ENCODE assay signal across 15 cellular contexts in the genomic region with DNA sequence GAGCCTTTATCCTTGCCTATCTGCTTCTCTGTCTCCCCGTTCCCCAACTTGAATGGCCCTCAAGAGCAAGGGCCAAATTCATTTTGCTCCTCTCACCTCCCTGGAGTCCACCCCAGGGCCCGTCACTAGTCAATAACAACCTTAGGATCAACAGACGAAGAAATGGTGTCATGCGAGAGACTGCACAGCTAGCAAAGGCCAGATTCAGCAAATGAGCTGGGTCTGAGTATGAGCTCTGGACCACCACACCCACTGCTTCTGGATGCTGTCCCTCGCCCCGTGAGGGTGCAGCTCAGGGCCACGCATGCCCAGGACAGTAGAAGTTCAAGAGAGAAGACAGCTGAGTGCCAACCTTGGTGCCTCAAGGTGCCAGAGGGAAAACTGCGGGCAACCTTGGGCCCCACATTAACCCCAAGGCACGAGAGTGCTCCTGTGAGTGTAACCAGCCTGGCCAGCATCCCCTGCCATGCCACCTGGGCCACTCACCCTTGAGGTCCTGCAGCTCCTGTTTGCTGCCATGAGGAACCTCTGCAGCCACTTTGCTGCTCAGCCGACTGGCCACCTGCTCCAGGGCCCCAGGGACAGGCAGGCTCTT. TPM values are rescaled to one million over a fixed set of nuclear protein-coding genes. Genes with fewer than 3 reads are reported as not detected.
DNase-seq lines count a peak whose midpoint lies in the region; ATAC-seq, FAIRE-seq and TF ChIP-seq lines count a peak whose summit lies in the region.
"Had no signal": no experiment of that assay in that cellular context is flagged by ENCODE, and none has a peak within 500 bp of the region (broad histone marks: within the 10 kb centered on the region; RNA-seq: fewer than 3 reads in every experiment).

No MANE protein-coding gene starts in this region.

- peak overlapping the region; percentile 59 to 77 for H3K4me3 ChIP-seq in foreskin fibroblast (ENCODE audit: low read depth in 1 of 2, low read length in 2 of 2)

- peak overlapping the region; percentile 97 for H3K4me3 Mint-ChIP-seq in activated naive CD4-positive, alpha-beta T cell treated with anti-CD3 and anti-CD28 coated beads for 36 hours
- H3K4me3 Mint-ChIP-seq in stimulated activated memory B cell treated with anti-CD40 and anti-IgM and Interleukin-4, amounts not matched to agents 10 μg/mL and 1 μg/mL and 100 μg/mL, for 72 hours: peak overlapping the region; percentile 91

- TF ChIP-seq CTCF in VCaP (conservative IDR thresholded peaks at IDR 0.05): no peak
- TF ChIP-seq CTCF in foreskin fibroblast (IDR thresholded peaks at IDR 0.05; ENCODE audit: low read depth, low read length): no peak

- no peak for ATAC-seq in stimulated activated memory B cell treated with anti-CD40 and anti-IgM and Interleukin-4, amounts not matched to agents 10 μg/mL and 1 μg/mL and 100 μg/mL, for 72 hours

- FAIRE-seq in RCC 7860 (lab: Jason Lieb, UNC): no peak
- FAIRE-seq: GM18507 had no signal

- peak overlapping the region; percentile 85; the same call in 1 of the 2 replicates for H3K27ac ChIP-seq in VCaP

- H3K4me1 Mint-ChIP-seq in activated naive CD4-positive, alpha-beta T cell treated with anti-CD3 and anti-CD28 coated beads for 36 hours (ENCODE audit: low read depth): peaks cover 30% of the 10 kb centered on the region
- H3K4me1 Mint-ChIP-seq in stimulated activated memory B cell treated with anti-CD40 and anti-IgM and Interleukin-4, amounts not matched to agents 10 μg/mL and 1 μg/mL and 100 μg/mL, for 72 hours: peaks cover 37% of the 10 kb centered on the region

- no peak for DNase-seq in activated naive CD4-positive, alpha-beta T cell treated with anti-CD3 and anti-CD28 coated beads for 36 hours
- no peak for DNase-seq in activated naive CD4-positive, alpha-beta T cell (lab: John Stamatoyannopoulos, UW)
- DNase-seq in foreskin fibroblast (no peak), RCC 7860 (ENCODE audit: low spot score) (no peak), NCI-H345 (lab: John Stamatoyannopoulos, UW) (no peak), NCI-H1048 (lab: John Stamatoyannopoulos, UW) (no peak)
- DNase-seq: activated CD4-positive, CD25-positive, alpha-beta regulatory T cell; NCI-H510A treated with DMSO at 0.1 percent for 48 hours; retina; stimulated activated naive CD4-positive, alpha-beta T cell had no signal

- H3K36me3 Mint-ChIP-seq in activated naive CD4-positive, alpha-beta T cell treated with anti-CD3 and anti-CD28 coated beads for 36 hours (ENCODE audit: low read depth): peaks cover 28% of the 10 kb centered on the region
- peaks cover 30% of the 10 kb centered on the region for H3K36me3 Mint-ChIP-seq in stimulated activated memory B cell treated with anti-CD40 and anti-IgM and Interleukin-4, amounts not matched to agents 10 μg/mL and 1 μg/mL and 100 μg/mL, for 72 hours

- H3K27ac Mint-ChIP-seq in activated naive CD4-positive, alpha-beta T cell treated with anti-CD3 and anti-CD28 coated beads for 36 hours: no peak overlapping the region
- peak overlapping the region; percentile 97 for H3K27ac Mint-ChIP-seq in stimulated activated memory B cell treated with anti-CD40 and anti-IgM and Interleukin-4, amounts not matched to agents 10 μg/mL and 1 μg/mL and 100 μg/mL, for 72 hours

- no peaks in the 10 kb centered on the region for H3K9me3 Mint-ChIP-seq in activated naive CD4-positive, alpha-beta T cell treated with anti-CD3 and anti-CD28 coated beads for 36 hours
- no peaks in the 10 kb centered on the region for H3K9me3 Mint-ChIP-seq in stimulated activated memory B cell treated with anti-CD40 and anti-IgM and Interleukin-4, amounts not matched to agents 10 μg/mL and 1 μg/mL and 100 μg/mL, for 72 hours

- intact Hi-C loops in activated naive CD4-positive, alpha-beta T cell treated with anti-CD3 and anti-CD28 coated beads for 36 hours (cut with micrococcal nuclease): loop anchor here (5.0 kb wide), 1 partner anchor 127 kb away; no protein-coding TSS in a partner anchor

- H3K27me3 Mint-ChIP-seq in activated naive CD4-positive, alpha-beta T cell treated with anti-CD3 and anti-CD28 coated beads for 36 hours (ENCODE audit: low read depth): no peaks in the 10 kb centered on the region
- no peaks in the 10 kb centered on the region for H3K27me3 Mint-ChIP-seq in stimulated activated memory B cell treated with anti-CD40 and anti-IgM and Interleukin-4, amounts not matched to agents 10 μg/mL and 1 μg/mL and 100 μg/mL, for 72 hours

- CTCF ChIA-PET in activated naive CD4-positive, alpha-beta T cell treated with anti-CD3 and anti-CD28 coated beads for 36 hours (lab: Charles Lee): interaction anchor here (3.2 kb wide), 1 partner anchor 125 kb away, joined by 9 read pairs; no protein-coding TSS in a partner anchor

RNA-seq across cellular contexts. Expression of a gene that starts 11.8 kb away (rescaled TPM):
- total RNA-seq in activated naive CD4-positive, alpha-beta T cell treated with anti-CD3 and anti-CD28 coated beads for 36 hours: 100 to 1,000 TPM; 127 to 140 TPM

RNA-seq across cellular contexts. Expression of a gene that starts 19.1 kb away (rescaled TPM):
- total RNA-seq in activated naive CD4-positive, alpha-beta T cell treated with anti-CD3 and anti-CD28 coated beads for 36 hours: 10 to 100 TPM; 16.5 to 16.7 TPM

RNA-seq across cellular contexts. Expression of a gene that starts 33.7 kb away (rescaled TPM):
- 10 to 100 TPM; 63.2 to 66.2 TPM for total RNA-seq in activated naive CD4-positive, alpha-beta T cell treated with anti-CD3 and anti-CD28 coated beads for 36 hours
- total RNA-seq: cardiac muscle cell, HT-29 had no signal

RNA-seq across cellular contexts. Expression of a gene that starts 48.7 kb away (rescaled TPM):
- total RNA-seq in activated naive CD4-positive, alpha-beta T cell treated with anti-CD3 and anti-CD28 coated beads for 36 hours: under 1 TPM; 0.07 TPM
- total RNA-seq: cardiac muscle cell, HT-29 had no signal

RNA-seq across cellular contexts. Expression of a gene that starts 51.0 kb away (rescaled TPM):
- 10 to 100 TPM; 27.1 to 30.3 TPM for total RNA-seq in activated naive CD4-positive, alpha-beta T cell treated with anti-CD3 and anti-CD28 coated beads for 36 hours
